In the genomic region with DNA sequence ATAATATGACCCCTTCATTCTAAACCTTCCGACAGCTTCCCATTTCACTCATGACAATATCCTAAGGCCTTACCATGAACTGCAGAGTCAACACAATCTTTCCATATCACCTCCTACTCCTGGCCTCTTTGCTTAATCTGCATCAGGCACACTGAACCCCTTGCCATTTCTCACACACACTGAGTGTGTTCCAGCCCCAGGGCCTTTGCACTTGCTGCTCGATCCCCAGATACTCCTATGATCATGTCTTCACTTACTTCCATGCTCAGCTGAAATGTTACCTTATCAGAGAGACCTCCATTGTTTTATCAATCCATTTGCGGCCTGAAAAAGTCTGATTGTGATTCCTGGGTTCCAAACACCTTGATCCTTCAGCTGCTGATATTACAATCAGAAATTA, we compare ENCODE assay signal across 13 cellular contexts.
"Had no signal": no experiment of that assay in that cellular context is flagged by ENCODE, and none has a peak within 500 bp of the region (broad histone marks: within the 10 kb centered on the region; RNA-seq: fewer than 3 reads in every experiment).

No MANE protein-coding gene starts in this region.

- H3K36me3 Mint-ChIP-seq: activated naive CD8-positive, alpha-beta T cell treated with anti-CD3 and anti-CD28 coated beads, Interleukin-2, amount 10 ng/mL, durations not matched to agents 7 days and 5 days had no signal

- DNase-seq: activated B cell treated with CpG ODN at 0.5 μM for 24 hours; activated CD4-positive, alpha-beta T cell treated with anti-CD3 and anti-CD28 coated beads, Interleukin-2, amount 10 ng/mL, durations not matched to agents 7 days and 5 days; activated naive CD4-positive, alpha-beta T cell; activated naive CD8-positive, alpha-beta T cell treated with anti-CD3 and anti-CD28 coated beads, Interleukin-2, amount 10 ng/mL, durations not matched to agents 7 days and 5 days; anterior cingulate cortex; hypothalamus; nephron progenitor cell; occipital lobe; upper lobe of right lung had no signal

- H3K27ac Mint-ChIP-seq: activated B cell treated with CpG ODN at 0.5 μM for 24 hours; activated CD4-positive, alpha-beta T cell treated with anti-CD3 and anti-CD28 coated beads, Interleukin-2, amount 10 ng/mL, durations not matched to agents 7 days and 5 days; activated naive CD8-positive, alpha-beta T cell treated with anti-CD3 and anti-CD28 coated beads, Interleukin-2, amount 10 ng/mL, durations not matched to agents 7 days and 5 days; activated T-helper 1 cell treated with anti-CD3 and anti-CD28 coated beads, Interleukin-12 subunit alpha, Interleukin-12 subunit beta, Interleukin-2, Interleukin-4 antibody, amounts not matched to agents 30 ng/mL and 10 ng/mL and 1 ng/mL, durations not matched to agents 14 hours and 24 hours and 36 hours; nephron progenitor cell; stimulated activated naive CD8-positive, alpha-beta T cell treated with anti-CD3 and anti-CD28 coated beads, Interleukin-15, Interleukin-2, amounts not matched to agents 100 ng/mL and 50 ng/mL, for 24 hours had no signal

- H3K36me3 ChIP-seq: right lobe of liver, thoracic aorta, upper lobe of right lung had no signal

- H3K4me3 Mint-ChIP-seq: activated B cell treated with CpG ODN at 0.5 μM for 24 hours; activated CD4-positive, alpha-beta T cell treated with anti-CD3 and anti-CD28 coated beads, Interleukin-2, amount 10 ng/mL, durations not matched to agents 7 days and 5 days; activated naive CD8-positive, alpha-beta T cell treated with anti-CD3 and anti-CD28 coated beads, Interleukin-2, amount 10 ng/mL, durations not matched to agents 7 days and 5 days; activated T-helper 1 cell treated with anti-CD3 and anti-CD28 coated beads, Interleukin-12 subunit alpha, Interleukin-12 subunit beta, Interleukin-2, Interleukin-4 antibody, amounts not matched to agents 30 ng/mL and 10 ng/mL and 1 ng/mL, durations not matched to agents 14 hours and 24 hours and 36 hours; nephron progenitor cell; stimulated activated naive CD8-positive, alpha-beta T cell treated with anti-CD3 and anti-CD28 coated beads, Interleukin-15, Interleukin-2, amounts not matched to agents 100 ng/mL and 50 ng/mL, for 24 hours had no signal

- H3K9me3 ChIP-seq: right lobe of liver, thoracic aorta, upper lobe of right lung had no signal

- H3K4me1 ChIP-seq: upper lobe of right lung had no signal

- H3K27ac ChIP-seq: right lobe of liver, thoracic aorta, upper lobe of right lung had no signal

- H3K4me3 ChIP-seq: right lobe of liver, thoracic aorta, upper lobe of right lung had no signal

- H3K27me3 ChIP-seq: right lobe of liver, upper lobe of right lung had no signal

- H3K9me3 Mint-ChIP-seq: activated B cell treated with CpG ODN at 0.5 μM for 24 hours; activated CD4-positive, alpha-beta T cell treated with anti-CD3 and anti-CD28 coated beads, Interleukin-2, amount 10 ng/mL, durations not matched to agents 7 days and 5 days; activated naive CD8-positive, alpha-beta T cell treated with anti-CD3 and anti-CD28 coated beads, Interleukin-2, amount 10 ng/mL, durations not matched to agents 7 days and 5 days; activated T-helper 1 cell treated with anti-CD3 and anti-CD28 coated beads, Interleukin-12 subunit alpha, Interleukin-12 subunit beta, Interleukin-2, Interleukin-4 antibody, amounts not matched to agents 30 ng/mL and 10 ng/mL and 1 ng/mL, durations not matched to agents 14 hours and 24 hours and 36 hours; stimulated activated naive CD8-positive, alpha-beta T cell treated with anti-CD3 and anti-CD28 coated beads, Interleukin-15, Interleukin-2, amounts not matched to agents 100 ng/mL and 50 ng/mL, for 24 hours had no signal
